25 cellular contexts compared by ENCODE assay signal in genomic region chr12:51955702-51956101, GRCh38. TPM values are rescaled to one million over a fixed set of nuclear protein-coding genes. Genes with fewer than 3 reads are reported as not detected.
DNase-seq lines count a peak whose midpoint lies in the region; ATAC-seq, FAIRE-seq and TF ChIP-seq lines count a peak whose summit lies in the region.
"Had no signal": no experiment of that assay in that cellular context is flagged by ENCODE, and none has a peak within 500 bp of the region (broad histone marks: within the 10 kb centered on the region; RNA-seq: fewer than 3 reads in every experiment).

No MANE protein-coding gene starts in this region.

- no peak for FAIRE-seq in GM12891 (lab: Jason Lieb, UNC)

- DNase-seq in GM12891 (ENCODE audit: insufficient read length, low spot score) (no peak), stomach (no peak), UCSD-AML1 (lab: John Stamatoyannopoulos, UW; ENCODE audit: unreplicated experiment) (no peak)
- no peak for DNase-seq in stimulated activated CD8-positive, alpha-beta memory T cell treated with anti-CD3 and anti-CD28 coated beads, Interleukin-4, amount 100 ng/mL, for 48 hours
- DNase-seq: activated CD8-positive, alpha-beta T cell treated with anti-CD3 and anti-CD28 coated beads, Interleukin-2, amount 10 ng/mL, durations not matched to agents 7 days and 5 days; activated naive CD8-positive, alpha-beta T cell treated with anti-CD3 and anti-CD28 coated beads for 36 hours; Calu3; HCEC 1CT; head of caudate nucleus; KG1; mammary epithelial cell; NCI-H1105; NCI-H2081 treated with DMSO at 0.1 percent for 48 hours; NCI-H524; SJCRH30; stimulated activated naive CD8-positive, alpha-beta T cell treated with anti-CD3 and anti-CD28 coated beads, Interleukin-15, Interleukin-2, amounts not matched to agents 100 U/mL and 50 U/mL, for 24 hours; uterus had no signal

- peaks cover 68% of the 10 kb centered on the region for H3K4me1 Mint-ChIP-seq in brain

- peaks cover 29 to 46% of the 10 kb centered on the region in 2 donors for H3K4me1 ChIP-seq in muscle layer of duodenum (ENCODE audit: control insufficient read depth in 1 of 2, insufficient read depth in 2 of 2, low read length in 2 of 2)
- H3K4me1 ChIP-seq in stomach, result peaks cover 54 to 86% (median 76%) of the 10 kb centered on the region in 4 donors

- no peaks in the 10 kb centered on the region for H3K9me3 Mint-ChIP-seq in brain
- H3K9me3 Mint-ChIP-seq: activated naive CD8-positive, alpha-beta T cell treated with anti-CD3 and anti-CD28 coated beads for 36 hours; activated T-helper 1 cell treated with anti-CD3 and anti-CD28 coated beads, Interleukin-12 subunit alpha, Interleukin-12 subunit beta, Interleukin-2, Interleukin-4 antibody, amounts not matched to agents 30 ng/mL and 10 ng/mL and 1 ng/mL, durations not matched to agents 14 hours and 24 hours and 36 hours; neural progenitor cell; T-helper 1 cell treated with Interleukin-12 subunit alpha and Interleukin-12 subunit beta and Interleukin-4 antibody, amounts not matched to agents 30 μg/mL and 1 μg/mL, for 36 hours; WTC11 had no signal

- H3K27me3 ChIP-seq in muscle layer of duodenum (ENCODE audit: low read depth, low read length) (no peaks in the 10 kb centered on the region), stomach (no peaks in the 10 kb centered on the region)
- H3K27me3 ChIP-seq: SJCRH30, uterus had no signal

- peak overlapping the region; percentile 88 for H3K27ac ChIP-seq in muscle layer of duodenum (ENCODE audit: low read length)
- H3K27ac ChIP-seq in stomach, result peak overlapping the region; percentile 86 to 98 (median 96)
- H3K27ac ChIP-seq: neural progenitor cell, SJCRH30 had no signal

- TF ChIP-seq CTCF in brain (conservative IDR thresholded peaks at IDR 0.05), result no peak
- no peak for TF ChIP-seq CTCF in stomach (IDR thresholded peaks at IDR 0.05)

- H3K9me3 ChIP-seq in muscle layer of duodenum (ENCODE audit: control insufficient read depth in 1 of 2, low read length in 2 of 2) (no peaks in the 10 kb centered on the region), stomach (no peaks in the 10 kb centered on the region)
- H3K9me3 ChIP-seq: SJCRH30, uterus had no signal

- H3K27me3 Mint-ChIP-seq in brain, result peaks cover 6% of the 10 kb centered on the region
- H3K27me3 Mint-ChIP-seq: activated naive CD8-positive, alpha-beta T cell treated with anti-CD3 and anti-CD28 coated beads for 36 hours had no signal

- peak overlapping the region in 1 of 5 experiments; percentile 87 for H3K27ac Mint-ChIP-seq in brain
- H3K27ac Mint-ChIP-seq: activated CD8-positive, alpha-beta T cell treated with anti-CD3 and anti-CD28 coated beads, Interleukin-2, amount 10 ng/mL, durations not matched to agents 7 days and 5 days; activated naive CD8-positive, alpha-beta T cell treated with anti-CD3 and anti-CD28 coated beads for 36 hours; activated T-helper 1 cell treated with anti-CD3 and anti-CD28 coated beads, Interleukin-12 subunit alpha, Interleukin-12 subunit beta, Interleukin-2, Interleukin-4 antibody, amounts not matched to agents 30 ng/mL and 10 ng/mL and 1 ng/mL, durations not matched to agents 14 hours and 24 hours and 36 hours; neural progenitor cell; T-helper 1 cell treated with Interleukin-12 subunit alpha and Interleukin-12 subunit beta and Interleukin-4 antibody, amounts not matched to agents 30 μg/mL and 1 μg/mL, for 36 hours; WTC11 had no signal

- H3K4me3 ChIP-seq in muscle layer of duodenum (ENCODE audit: low read depth in 1 of 2, low read length in 2 of 2) (no peak overlapping the region), stomach (no peak overlapping the region)
- H3K4me3 ChIP-seq: neural progenitor cell, SJCRH30, uterus had no signal

- no peak for TF ChIP-seq POLR2A in GM12891 (IDR thresholded peaks at IDR 0.05; ENCODE audit: low read depth, low read length)
- TF ChIP-seq POLR2A in stomach (IDR thresholded peaks at IDR 0.05), result no peak

- WGBS in stomach, 5 donors, result 49 to 72% (median 57%) methylated on average over 1 of the region's 1 CpG

- peaks cover 46% of the 10 kb centered on the region for H3K36me3 Mint-ChIP-seq in brain
- H3K36me3 Mint-ChIP-seq: WTC11 had no signal

- H3K36me3 ChIP-seq in muscle layer of duodenum (ENCODE audit: control insufficient read depth in 1 of 2, insufficient read depth in 2 of 2, low read length in 2 of 2), result no peaks in the 10 kb centered on the region
- peaks cover 0 to 8% (median 5%) of the 10 kb centered on the region in 4 donors for H3K36me3 ChIP-seq in stomach
- H3K36me3 ChIP-seq: neural progenitor cell, uterus had no signal

- peak overlapping the region; percentile 2 to 87 (median 42) for H3K4me3 Mint-ChIP-seq in brain
- H3K4me3 Mint-ChIP-seq: activated CD8-positive, alpha-beta T cell treated with anti-CD3 and anti-CD28 coated beads, Interleukin-2, amount 10 ng/mL, durations not matched to agents 7 days and 5 days; activated naive CD8-positive, alpha-beta T cell treated with anti-CD3 and anti-CD28 coated beads for 36 hours; activated T-helper 1 cell treated with anti-CD3 and anti-CD28 coated beads, Interleukin-12 subunit alpha, Interleukin-12 subunit beta, Interleukin-2, Interleukin-4 antibody, amounts not matched to agents 30 ng/mL and 10 ng/mL and 1 ng/mL, durations not matched to agents 14 hours and 24 hours and 36 hours; neural progenitor cell; T-helper 1 cell treated with Interleukin-12 subunit alpha and Interleukin-12 subunit beta and Interleukin-4 antibody, amounts not matched to agents 30 μg/mL and 1 μg/mL, for 36 hours; WTC11 had no signal

- intact Hi-C loops in stomach (cut with DNase I; ENCODE audit: low total_unique reads), result no loop called here

- no peak for TF ChIP-seq EP300 in stomach (IDR thresholded peaks at IDR 0.05)

- ATAC-seq in GM21529 (IDR thresholded peaks at IDR 0.05; ENCODE audit: unreplicated experiment) (no peak), HG02588 (IDR thresholded peaks at IDR 0.05; ENCODE audit: unreplicated experiment) (no peak)
- ATAC-seq: activated CD8-positive, alpha-beta T cell treated with anti-CD3 and anti-CD28 coated beads, Interleukin-2, amount 10 ng/mL, durations not matched to agents 7 days and 5 days; stimulated activated naive CD8-positive, alpha-beta T cell treated with anti-CD3 and anti-CD28 coated beads, Interleukin-15, Interleukin-2, amounts not matched to agents 100 U/mL and 50 U/mL, for 24 hours; WTC11 had no signal

TF ChIP-seq in GM12891, 5 proteins besides CTCF, POLR2A, EP300 and RAD21:
- peak; percentile 25; the same call in 1 of the 2 replicates for TF ChIP-seq SPI1 (IDR thresholded peaks at IDR 0.05; ENCODE audit: low read depth, low read length)
- no peak for TF ChIP-seq POLR2AphosphoS5 (IDR thresholded peaks at IDR 0.05; ENCODE audit: low read depth, low read length)
- no peak for TF ChIP-seq POU2F2 (IDR thresholded peaks at IDR 0.05; ENCODE audit: low read depth, low read length)

RNA-seq across cellular contexts. Expression of gene ACVR1B, which starts 4.2 kb away (rescaled TPM):
- 1.6 TPM for polyA plus RNA-seq in GM12891 (2012; ENCODE audit: low read depth, missing spikeins)
- 25.4 TPM for polyA plus RNA-seq in brain (ENCODE audit: insufficient read depth, low read depth, low replicate concordance)
- 10 to 100 TPM; 23.9 to 53.1 (median 31.3) TPM for total RNA-seq in stomach
- 1 to 10 TPM; 8.3 to 9.5 (median 9.1) TPM for polyA plus RNA-seq in stomach

RNA-seq across cellular contexts. Expression of gene ACVRL1, which starts 48.4 kb away (rescaled TPM):
- polyA plus RNA-seq in GM12891 (2012; ENCODE audit: low read depth, missing spikeins), result 0.04 TPM
- polyA plus RNA-seq in brain (ENCODE audit: insufficient read depth, low read depth, low replicate concordance) (9.8 TPM), stomach (10 to 100 TPM; 11.0 to 20.8 (median 13.3) TPM)
- 100 to 1,000 TPM in 2 of 5 donors, 10 to 100 TPM in 3; 36.2 to 117 (median 62.4) TPM for total RNA-seq in stomach
- total RNA-seq: activated CD8-positive, alpha-beta T cell treated with anti-CD3 and anti-CD28 coated beads, Interleukin-2, amount 10 ng/mL, durations not matched to agents 7 days and 5 days; activated naive CD8-positive, alpha-beta T cell treated with anti-CD3 and anti-CD28 coated beads for 36 hours; activated T-helper 1 cell treated with anti-CD3 and anti-CD28 coated beads, Interleukin-12 subunit alpha, Interleukin-12 subunit beta, Interleukin-2, Interleukin-4 antibody, amounts not matched to agents 30 ng/mL and 10 ng/mL and 1 ng/mL, durations not matched to agents 14 hours and 24 hours and 36 hours; Calu3 had no signal
- polyA plus RNA-seq: mammary epithelial cell had no signal

RNA-seq across cellular contexts. Expression of gene TAMALIN, which starts 51.0 kb away (rescaled TPM):
- polyA plus RNA-seq in GM12891 (2012; ENCODE audit: low read depth, missing spikeins), result 1.3 TPM
- polyA plus RNA-seq in brain (ENCODE audit: insufficient read depth, low read depth, low replicate concordance) (41.5 TPM), stomach (10 to 100 TPM in 2 of 3 donors, 1 to 10 TPM in 1; 6.4 to 17.0 (median 16.3) TPM)
- 10 to 100 TPM in 2 of 5 donors, 1 to 10 TPM in 2, not detected in 1; 2.7 to 61.3 (median 16.6) TPM for total RNA-seq in stomach
- total RNA-seq: Calu3 had no signal
